Comparison of ENCODE assay signal across 10 cellular contexts in genomic region chr13:51729853-51730553, GRCh38.
DNase-seq lines count a peak whose midpoint lies in the region; ATAC-seq, FAIRE-seq and TF ChIP-seq lines count a peak whose summit lies in the region.
"Had no signal": no experiment of that assay in that cellular context is flagged by ENCODE, and none has a peak within 500 bp of the region (broad histone marks: within the 10 kb centered on the region; RNA-seq: fewer than 3 reads in every experiment).

No MANE protein-coding gene starts in this region.

- no peaks in the 10 kb centered on the region for H3K27me3 Mint-ChIP-seq in stimulated activated memory B cell treated with anti-CD40 and anti-IgM and Interleukin-4, amounts not matched to agents 10 μg/mL and 1 μg/mL and 100 μg/mL, for 72 hours
- H3K27me3 Mint-ChIP-seq: CD4-positive, CD25-positive, alpha-beta regulatory T cell had no signal

- no peak for ATAC-seq in GM18505 (IDR thresholded peaks at IDR 0.05; ENCODE audit: unreplicated experiment)
- ATAC-seq in stimulated activated memory B cell treated with anti-CD40 and anti-IgM and Interleukin-4, amounts not matched to agents 10 μg/mL and 1 μg/mL and 100 μg/mL, for 72 hours, result no peak

- no peaks in the 10 kb centered on the region for H3K9me3 Mint-ChIP-seq in stimulated activated memory B cell treated with anti-CD40 and anti-IgM and Interleukin-4, amounts not matched to agents 10 μg/mL and 1 μg/mL and 100 μg/mL, for 72 hours

- H3K4me1 Mint-ChIP-seq in stimulated activated memory B cell treated with anti-CD40 and anti-IgM and Interleukin-4, amounts not matched to agents 10 μg/mL and 1 μg/mL and 100 μg/mL, for 72 hours, result no peaks in the 10 kb centered on the region

- no peak overlapping the region for H3K4me3 Mint-ChIP-seq in stimulated activated memory B cell treated with anti-CD40 and anti-IgM and Interleukin-4, amounts not matched to agents 10 μg/mL and 1 μg/mL and 100 μg/mL, for 72 hours
- H3K4me3 Mint-ChIP-seq: CD4-positive, CD25-positive, alpha-beta regulatory T cell had no signal

- FAIRE-seq in urothelium cell line (lab: Jason Lieb, UNC), result no peak

- TF ChIP-seq POLR2A in GM18505 (IDR thresholded peaks at IDR 0.05; ENCODE audit: borderline replicate concordance, extremely low read depth, insufficient read depth, insufficient read length), result no peak

- H3K27ac Mint-ChIP-seq in stimulated activated memory B cell treated with anti-CD40 and anti-IgM and Interleukin-4, amounts not matched to agents 10 μg/mL and 1 μg/mL and 100 μg/mL, for 72 hours, result no peak overlapping the region
- H3K27ac Mint-ChIP-seq: CD4-positive, CD25-positive, alpha-beta regulatory T cell had no signal

- H3K36me3 Mint-ChIP-seq in stimulated activated memory B cell treated with anti-CD40 and anti-IgM and Interleukin-4, amounts not matched to agents 10 μg/mL and 1 μg/mL and 100 μg/mL, for 72 hours, result peaks cover 19% of the 10 kb centered on the region

- intact Hi-C loops in dorsolateral prefrontal cortex (cut with DNase I), result loop anchor here (2.0 to 10.0 kb wide), 5 partner anchors 67 to 277 kb away; partner anchors contain the start of genes INTS6 (in 2 of the 2) and DHRS12 (in 1 of the 2)

- H3K27me3 ChIP-seq in dorsolateral prefrontal cortex, result no peaks in the 10 kb centered on the region

- no peak for TF ChIP-seq CTCF in dorsolateral prefrontal cortex (IDR thresholded peaks at IDR 0.05 in 54 of 56, conservative IDR thresholded peaks at IDR 0.05 in 2 of 56; ENCODE audit: low read depth in 1 of 56, partially characterized antibody in 56 of 56)

- peak; percentile 71 for DNase-seq in activated effector memory CD4-positive, alpha-beta T cell treated with anti-CD3 and anti-CD28 coated beads, Interleukin-2, amount 50 U/mL, for 16 hours
- no peak for DNase-seq in activated effector memory CD4-positive, alpha-beta T cell treated with Interleukin-2 at 50 U/mL for 16 hours
- DNase-seq in dorsolateral prefrontal cortex (no peak), non-pigmented ciliary epithelial cell (ENCODE audit: low read depth) (peak; percentile 74), urothelium cell line (ENCODE audit: low spot score) (peak; percentile 47), ureter (ENCODE audit: low spot score) (no peak)

- peak overlapping the region in 40 of 59 donors; percentile 11 to 93 (median 60) for H3K27ac ChIP-seq in dorsolateral prefrontal cortex
- H3K27ac ChIP-seq: KMS-11 had no signal

- H3K4me3 ChIP-seq in dorsolateral prefrontal cortex, result no peak overlapping the region

Comparison
In these comparisons a context has a peak if more than half of its experiments do, and no peak if none do; other contexts are left out.
1. DNase-seq: peak in activated effector memory CD4-positive, alpha-beta T cell treated with anti-CD3 and anti-CD28 coated beads, Interleukin-2, amount 50 U/mL, for 16 hours (single experiment), non-pigmented ciliary epithelial cell (single experiment) and urothelium cell line (single experiment); none in activated effector memory CD4-positive, alpha-beta T cell treated with Interleukin-2 at 50 U/mL for 16 hours (single experiment), dorsolateral prefrontal cortex (0 of 10) and ureter (single experiment).